ENCODE assay signal across 8 cellular contexts in the genomic region with DNA sequence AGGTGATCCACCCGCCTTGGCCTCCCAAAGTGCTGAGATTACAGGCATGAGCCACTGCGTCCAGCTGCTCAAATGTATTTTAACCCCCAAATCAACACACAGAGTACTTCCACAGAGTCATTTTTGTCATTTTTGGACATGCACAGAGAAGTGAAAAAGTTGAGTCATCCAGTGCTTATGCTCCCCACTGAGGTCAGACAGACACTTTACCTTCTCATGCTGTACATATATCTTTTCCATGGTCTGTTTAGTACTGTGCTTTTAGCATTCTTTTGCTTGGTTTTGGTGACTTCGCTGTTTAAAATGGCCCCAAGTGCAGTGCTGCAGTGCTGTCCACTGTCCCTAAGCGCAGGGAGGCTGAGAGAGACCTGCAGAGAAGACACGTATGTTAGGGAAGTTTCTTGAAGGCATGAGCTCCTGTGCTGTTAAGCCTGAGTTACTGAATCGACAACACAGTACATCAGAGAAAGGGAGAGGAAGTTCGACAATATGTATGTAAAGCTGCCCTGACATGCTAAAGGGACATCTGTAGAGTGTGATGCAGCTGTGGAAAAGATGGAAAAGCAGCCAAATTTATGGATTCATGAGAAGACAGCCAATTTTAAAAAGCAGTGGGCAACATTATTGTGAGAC.
DNase-seq lines count a peak whose midpoint lies in the region; ATAC-seq, FAIRE-seq and TF ChIP-seq lines count a peak whose summit lies in the region.
"Not testable (repeated sequence)": the region's sequence is repeated elsewhere in the genome, so short reads cannot be mapped to it uniquely, and the experiment has no call there.

No MANE protein-coding gene starts in this region.

- intact Hi-C loops in OCI-LY7 (cut with micrococcal nuclease; ENCODE audit: unreplicated experiment); GM12878 (cut with micrococcal nuclease; ENCODE audit: unreplicated experiment): not testable (repeated sequence)

- in situ Hi-C loops in GM12878 (cut with MboI), result not testable (repeated sequence)

- RAD21 ChIA-PET in GM12878 (lab: Charles Lee; ENCODE audit: unreplicated experiment), result interaction anchor here (0.6 kb wide), 1 partner anchor 26 kb away, joined by 3 read pairs; no protein-coding TSS in a partner anchor

- FAIRE-seq in GM12878 (lab: Jason Lieb, UNC), result peak; percentile 77

- peaks cover 20% of the 10 kb centered on the region for H3K4me1 ChIP-seq in OCI-LY7 (ENCODE audit: insufficient read depth, low read length, poor library complexity, severe bottlenecking)
- not testable (repeated sequence) for H3K4me1 ChIP-seq in GM12878 (ENCODE audit: control insufficient read depth, insufficient read depth, low read length)

- H4K20me1 ChIP-seq in OCI-LY7 (ENCODE audit: insufficient read depth, low read length); GM12878 (ENCODE audit: control insufficient read depth, insufficient read depth): not testable (repeated sequence)

- H3K9me3 ChIP-seq in OCI-LY7 (ENCODE audit: low read length); GM12878 (replicated peaks; ENCODE audit: control insufficient read depth, insufficient read depth, low read length): not testable (repeated sequence)

- not testable (repeated sequence) for BruUV-seq in OCI-LY7 (replicated peaks; lab: Mats Ljungman, UMichigan); GM12878 (replicated peaks; lab: Mats Ljungman, UMichigan)

- 0 out of 2 replicates have a peak overlapping the region, but pooled peaks have one; percentile 21 for H2AFZ ChIP-seq in OCI-LY7 (ENCODE audit: low read length)
- H2AFZ ChIP-seq in GM12878 (ENCODE audit: control insufficient read depth, low read depth, low read length), result peak overlapping the region; percentile 58

- CTCF ChIA-PET in OCI-LY7 (lab: Charles Lee; ENCODE audit: unreplicated experiment); GM12878 (lab: Yijun Ruan, JAX): not testable (repeated sequence)

- H3K9ac ChIP-seq in GM12878 (ENCODE audit: control insufficient read depth, insufficient read depth, low read length), result peak overlapping the region; percentile 29; the same call in 1 of the 2 replicates

- ATAC-seq in GM18520 (IDR thresholded peaks at IDR 0.05; ENCODE audit: unreplicated experiment), result peak; percentile 78
- peak; percentile 75 for ATAC-seq in GM19452 (IDR thresholded peaks at IDR 0.05; ENCODE audit: unreplicated experiment)
- ATAC-seq in GM21786 (IDR thresholded peaks at IDR 0.05; ENCODE audit: unreplicated experiment), result peak; percentile 82
- ATAC-seq in HG03039 (IDR thresholded peaks at IDR 0.05; ENCODE audit: unreplicated experiment), result peak; percentile 73
- ATAC-seq in HG03460 (IDR thresholded peaks at IDR 0.05; ENCODE audit: unreplicated experiment), result peak; percentile 78
- peak; percentile 93 for ATAC-seq in GM12878

- SMC1A ChIA-PET in GM12878 (lab: Charles Lee; ENCODE audit: uncharacterized antibody, unreplicated experiment), result not testable (repeated sequence)

- not testable (repeated sequence) for TF ChIP-seq CTCF in OCI-LY7 (conservative IDR thresholded peaks at IDR 0.05; ENCODE audit: low read length); GM12878 (IDR thresholded peaks at IDR 0.05 in 2 of 3, conservative IDR thresholded peaks at IDR 0.05 in 1 of 3; ENCODE audit: control insufficient read depth in 2 of 3, extremely low read depth in 1 of 3, insufficient read depth in 1 of 3, low read depth in 3 of 3, low read length in 3 of 3)

- H3K9me2 ChIP-seq in OCI-LY7 (ENCODE audit: insufficient read depth, low read length), result not testable (repeated sequence)

- not testable (repeated sequence) for H3K79me2 ChIP-seq in OCI-LY7 (ENCODE audit: insufficient read depth, low read depth, low read length); GM12878 (ENCODE audit: control insufficient read depth, insufficient read depth, low read length)

- not testable (repeated sequence) for H3K4me2 ChIP-seq in OCI-LY7 (ENCODE audit: low read length)
- H3K4me2 ChIP-seq in GM12878 (ENCODE audit: control insufficient read depth, insufficient read depth), result peak overlapping the region; percentile 50; the same call in 1 of the 2 replicates

- H3K27me3 ChIP-seq in GM12878 (replicated peaks in 1 of 2; ENCODE audit: control insufficient read depth in 2 of 2, insufficient read depth in 2 of 2, low read length in 1 of 2), result not testable (repeated sequence)

- not testable (repeated sequence) for H3K4me3 ChIP-seq in OCI-LY7 (ENCODE audit: low read depth, low read length, poor library complexity, severe bottlenecking); GM12878

- TF ChIP-seq RAD21 in GM12878 (IDR thresholded peaks at IDR 0.05; ENCODE audit: insufficient read depth, low read depth, low read length), result not testable (repeated sequence)

- not testable (repeated sequence) for TF ChIP-seq POLR2A in GM12878 (IDR thresholded peaks at IDR 0.05; ENCODE audit: low read depth, low read length)

- TF ChIP-seq EP300 in GM12878 (IDR thresholded peaks at IDR 0.05; ENCODE audit: borderline replicate concordance in 1 of 2, control insufficient read depth in 1 of 2, low read depth in 2 of 2, low read length in 2 of 2), result peak in 1 of 2 experiments; percentile 58; a peak in 1 of 4 replicates

- H3K27ac ChIP-seq in OCI-LY7 (ENCODE audit: low read depth, low read length, poor library complexity, severe bottlenecking), result not testable (repeated sequence)
- H3K27ac ChIP-seq in GM12878 (ENCODE audit: control insufficient read depth, insufficient read depth), result peak overlapping the region; percentile 80

- DNase-seq in CD1c-positive myeloid dendritic cell (ENCODE audit: extremely low spot score) (peak; percentile 75), GM12878 (ENCODE audit: low read depth, low spot score) (peak; percentile 81)
- DNase-seq in OCI-LY7 (ENCODE audit: low spot score), result not testable (repeated sequence)

- H3K36me3 ChIP-seq in OCI-LY7 (ENCODE audit: insufficient read depth, low read length); GM12878 (ENCODE audit: control insufficient read depth in 2 of 2, insufficient read depth in 2 of 2, low read length in 1 of 2): not testable (repeated sequence)

- WGBS in GM12878 (ENCODE audit: insufficient coverage, insufficient replicate concordance, low lambda C conversion rate, missing lambda C conversion rate), result 0% methylated on average over 7 of the region's 7 CpGs

- POLR2A ChIA-PET in OCI-LY7 (lab: Charles Lee); GM12878 (lab: Charles Lee): not testable (repeated sequence)

TF ChIP-seq in GM12878, 131 proteins besides CTCF, POLR2A, EP300 and RAD21 (continues in another document):
- TF ChIP-seq, protein P1, sequence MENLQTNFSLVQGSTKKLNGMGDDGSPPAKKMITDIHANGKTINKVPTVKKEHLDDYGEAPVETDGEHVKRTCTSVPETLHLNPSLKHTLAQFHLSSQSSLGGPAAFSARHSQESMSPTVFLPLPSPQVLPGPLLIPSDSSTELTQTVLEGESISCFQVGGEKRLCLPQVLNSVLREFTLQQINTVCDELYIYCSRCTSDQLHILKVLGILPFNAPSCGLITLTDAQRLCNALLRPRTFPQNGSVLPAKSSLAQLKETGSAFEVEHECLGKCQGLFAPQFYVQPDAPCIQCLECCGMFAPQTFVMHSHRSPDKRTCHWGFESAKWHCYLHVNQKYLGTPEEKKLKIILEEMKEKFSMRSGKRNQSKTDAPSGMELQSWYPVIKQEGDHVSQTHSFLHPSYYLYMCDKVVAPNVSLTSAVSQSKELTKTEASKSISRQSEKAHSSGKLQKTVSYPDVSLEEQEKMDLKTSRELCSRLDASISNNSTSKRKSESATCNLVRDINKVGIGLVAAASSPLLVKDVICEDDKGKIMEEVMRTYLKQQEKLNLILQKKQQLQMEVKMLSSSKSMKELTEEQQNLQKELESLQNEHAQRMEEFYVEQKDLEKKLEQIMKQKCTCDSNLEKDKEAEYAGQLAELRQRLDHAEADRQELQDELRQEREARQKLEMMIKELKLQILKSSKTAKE (IDR thresholded peaks at IDR 0.05; ENCODE audit: low read depth, poor library complexity, severe bottlenecking), result peak; percentile 51
- TF ChIP-seq BCL11A (IDR thresholded peaks at IDR 0.05; ENCODE audit: low read depth, low read length), result peak; percentile 71
- TF ChIP-seq MTA2 (IDR thresholded peaks at IDR 0.05; ENCODE audit: low read depth), result peak; percentile 27; the same call in 1 of the 2 replicates
- peak; percentile 80 for TF ChIP-seq JUNB (IDR thresholded peaks at IDR 0.05)
- TF ChIP-seq TCF3 (IDR thresholded peaks at IDR 0.05; ENCODE audit: borderline replicate concordance, insufficient read depth, low read depth, low read length), result 0 out of 2 replicates have a peak, but pooled peaks have one; percentile 22
- TF ChIP-seq, protein P2, sequence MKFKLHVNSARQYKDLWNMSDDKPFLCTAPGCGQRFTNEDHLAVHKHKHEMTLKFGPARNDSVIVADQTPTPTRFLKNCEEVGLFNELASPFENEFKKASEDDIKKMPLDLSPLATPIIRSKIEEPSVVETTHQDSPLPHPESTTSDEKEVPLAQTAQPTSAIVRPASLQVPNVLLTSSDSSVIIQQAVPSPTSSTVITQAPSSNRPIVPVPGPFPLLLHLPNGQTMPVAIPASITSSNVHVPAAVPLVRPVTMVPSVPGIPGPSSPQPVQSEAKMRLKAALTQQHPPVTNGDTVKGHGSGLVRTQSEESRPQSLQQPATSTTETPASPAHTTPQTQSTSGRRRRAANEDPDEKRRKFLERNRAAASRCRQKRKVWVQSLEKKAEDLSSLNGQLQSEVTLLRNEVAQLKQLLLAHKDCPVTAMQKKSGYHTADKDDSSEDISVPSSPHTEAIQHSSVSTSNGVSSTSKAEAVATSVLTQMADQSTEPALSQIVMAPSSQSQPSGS (IDR thresholded peaks at IDR 0.05; ENCODE audit: low read length), result peak; percentile 51
- TF ChIP-seq PAX5 (IDR thresholded peaks at IDR 0.05; ENCODE audit: borderline replicate concordance, low read depth, low read length), result peak; percentile 58; the same call in 1 of the 2 replicates
- TF ChIP-seq BHLHE40 (IDR thresholded peaks at IDR 0.05; ENCODE audit: borderline replicate concordance in 1 of 2, low read depth in 2 of 2, low read length in 1 of 2), result peak in 1 of 2 experiments; percentile 47; a peak in 2 of 4 replicates
- peak; percentile 42 to 69 for TF ChIP-seq IKZF2 (IDR thresholded peaks at IDR 0.05)
- peak; percentile 36; the same call in 1 of the 2 replicates for TF ChIP-seq BACH1 (IDR thresholded peaks at IDR 0.05; ENCODE audit: borderline replicate concordance)
- peak; percentile 49 for TF ChIP-seq MEF2B (IDR thresholded peaks at IDR 0.05; ENCODE audit: partially characterized antibody, poor library complexity, severe bottlenecking)
- peak; percentile 66 for TF ChIP-seq SPI1 (IDR thresholded peaks at IDR 0.05; ENCODE audit: borderline replicate concordance, insufficient read depth, low read depth, low read length)
- TF ChIP-seq ETV6 (conservative IDR thresholded peaks at IDR 0.05 in 1 of 2, IDR thresholded peaks at IDR 0.05 in 1 of 2; ENCODE audit: borderline replicate concordance in 1 of 2, low read depth in 1 of 2), result peak in 1 of 2 experiments; percentile 27; a peak in 1 of 4 replicates
- peak; percentile 69 for TF ChIP-seq NFIC (IDR thresholded peaks at IDR 0.05; ENCODE audit: low read depth, low read length)
